ENCODE assay signal across 22 cellular contexts in the genomic region with DNA sequence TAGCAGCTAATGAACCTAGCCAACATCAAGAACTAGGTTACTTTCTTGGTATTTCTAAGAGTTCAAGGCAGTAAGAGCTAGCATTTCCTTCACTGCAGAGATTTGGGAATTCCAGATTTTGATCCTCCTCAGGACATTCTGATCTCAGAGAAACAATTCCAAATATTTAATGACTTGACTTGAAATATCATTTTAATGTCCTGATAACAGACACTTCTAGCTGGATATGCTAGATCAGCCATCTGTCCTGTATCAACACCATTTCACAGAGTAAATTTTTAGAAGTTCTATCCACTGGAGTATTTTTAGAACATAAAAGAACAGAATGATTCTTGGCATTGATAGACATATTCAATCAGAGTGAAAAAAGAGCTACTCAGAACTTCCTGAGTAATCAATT.
A peak's percentile ranks its signal among the peaks of the same experiment; 100 is the strongest.
DNase-seq lines count a peak whose midpoint lies in the region; ATAC-seq and TF ChIP-seq lines count a peak whose summit lies in the region.
"Had no signal": no experiment of that assay in that cellular context is flagged by ENCODE, and none has a peak within 500 bp of the region (broad histone marks: within the 10 kb centered on the region; RNA-seq: fewer than 3 reads in every experiment).

No MANE protein-coding gene starts in this region.

- H3K27ac ChIP-seq in heart right ventricle (peak overlapping the region in 6 of 10 donors; percentile 15 to 59 (median 31)), right cardiac atrium (ENCODE audit: low read length) (no peak overlapping the region), coronary artery (peak overlapping the region; percentile 45 to 68), parathyroid adenoma (peak overlapping the region; percentile 94), tibial nerve (peak overlapping the region in 3 of 4 donors; percentile 13 to 78 (median 35))
- H3K27ac ChIP-seq: GM23248, KMS-11 had no signal

- H3K27me3 ChIP-seq in heart right ventricle (no peaks in the 10 kb centered on the region), right cardiac atrium (ENCODE audit: control insufficient read depth, insufficient read depth) (no peaks in the 10 kb centered on the region), parathyroid adenoma (ENCODE audit: control insufficient read depth, insufficient read depth, low read length) (no peaks in the 10 kb centered on the region), tibial nerve (no peaks in the 10 kb centered on the region)

- H3K4me1 ChIP-seq in heart right ventricle: peaks cover 13 to 99% (median 60%) of the 10 kb centered on the region in 9 donors
- H3K4me1 ChIP-seq in right cardiac atrium (ENCODE audit: control insufficient read depth, insufficient read depth, low read length): peaks cover 16% of the 10 kb centered on the region
- H3K4me1 ChIP-seq in parathyroid adenoma: peaks cover 77% of the 10 kb centered on the region
- peaks cover 0 to 86% (median 31%) of the 10 kb centered on the region in 4 donors for H3K4me1 ChIP-seq in tibial nerve

- H3K4me3 ChIP-seq in heart right ventricle (no peak overlapping the region), right cardiac atrium (ENCODE audit: low read length) (no peak overlapping the region), coronary artery (no peak overlapping the region), parathyroid adenoma (ENCODE audit: low read depth, low read length) (no peak overlapping the region), tibial nerve (no peak overlapping the region)
- H3K4me3 ChIP-seq: GM23248, HAP-1 had no signal

- intact Hi-C loops in heart right ventricle (cut with DNase I): no loop called here
- intact Hi-C loops in right cardiac atrium (cut with DNase I): no loop called here

- H3K4me2 ChIP-seq in parathyroid adenoma (ENCODE audit: low read length): no peak overlapping the region
- H3K4me2 ChIP-seq: KMS-11 had no signal

- H2AFZ ChIP-seq in parathyroid adenoma: no peak overlapping the region
- H2AFZ ChIP-seq: GM23248 had no signal

- H3K9ac ChIP-seq in parathyroid adenoma: no peak overlapping the region
- H3K9ac ChIP-seq: GM23248, KMS-11 had no signal

- DNase-seq in heart right ventricle: no peak
- DNase-seq in right cardiac atrium: no peak
- DNase-seq in coronary artery (ENCODE audit: low spot score): no peak
- no peak for DNase-seq in tibial nerve (ENCODE audit: low spot score in 2 of 2)
- DNase-seq in NCI-H2227 treated with DMSO at 0.1 percent for 48 hours (lab: John Stamatoyannopoulos, UW): no peak
- DNase-seq in GOT3 (lab: John Stamatoyannopoulos, UW): no peak
- DNase-seq: AML-193; C1 segment of cervical spinal cord; CD8-positive, alpha-beta T cell; DMS153; GM23248; IMR-90; NCI-H1105; NCI-H2029 treated with DMSO at 0.1 percent for 48 hours; NCI-H2171; NCI-H524 treated with DMSO at 0.1 percent for 48 hours; NCI-H82 had no signal

- no peak for TF ChIP-seq POLR2A in tibial nerve (IDR thresholded peaks at IDR 0.05)

- TF ChIP-seq CTCF in heart right ventricle (IDR thresholded peaks at IDR 0.05) (no peak), coronary artery (IDR thresholded peaks at IDR 0.05) (no peak), parathyroid adenoma (IDR thresholded peaks at IDR 0.05) (no peak), tibial nerve (IDR thresholded peaks at IDR 0.05) (no peak)

- H3K36me3 ChIP-seq in heart right ventricle (peaks cover 0 to 24% (median 0%) of the 10 kb centered on the region in 9 donors), parathyroid adenoma (ENCODE audit: control insufficient read depth, insufficient read depth, low read length) (no peaks in the 10 kb centered on the region), tibial nerve (no peaks in the 10 kb centered on the region)
- H3K36me3 ChIP-seq: HAP-1 had no signal

- no peaks in the 10 kb centered on the region for H3K9me3 ChIP-seq in heart right ventricle
- no peaks in the 10 kb centered on the region for H3K9me3 ChIP-seq in right cardiac atrium (ENCODE audit: control insufficient read depth, low read length)
- no peaks in the 10 kb centered on the region for H3K9me3 ChIP-seq in parathyroid adenoma (ENCODE audit: control insufficient read depth, low read length)
- no peaks in the 10 kb centered on the region for H3K9me3 ChIP-seq in tibial nerve
- H3K9me3 ChIP-seq: HAP-1 had no signal

- no peak for TF ChIP-seq EP300 in tibial nerve (IDR thresholded peaks at IDR 0.05)

- ATAC-seq in heart right ventricle (peak in 2 of 8 donors; percentile 17 to 49), right cardiac atrium (no peak), HG02571 (IDR thresholded peaks at IDR 0.05; ENCODE audit: unreplicated experiment) (no peak)
- ATAC-seq: CD8-positive, alpha-beta T cell; Panc1 had no signal

- H3K79me2 ChIP-seq in parathyroid adenoma: peaks cover 42% of the 10 kb centered on the region
